In the genomic region with DNA sequence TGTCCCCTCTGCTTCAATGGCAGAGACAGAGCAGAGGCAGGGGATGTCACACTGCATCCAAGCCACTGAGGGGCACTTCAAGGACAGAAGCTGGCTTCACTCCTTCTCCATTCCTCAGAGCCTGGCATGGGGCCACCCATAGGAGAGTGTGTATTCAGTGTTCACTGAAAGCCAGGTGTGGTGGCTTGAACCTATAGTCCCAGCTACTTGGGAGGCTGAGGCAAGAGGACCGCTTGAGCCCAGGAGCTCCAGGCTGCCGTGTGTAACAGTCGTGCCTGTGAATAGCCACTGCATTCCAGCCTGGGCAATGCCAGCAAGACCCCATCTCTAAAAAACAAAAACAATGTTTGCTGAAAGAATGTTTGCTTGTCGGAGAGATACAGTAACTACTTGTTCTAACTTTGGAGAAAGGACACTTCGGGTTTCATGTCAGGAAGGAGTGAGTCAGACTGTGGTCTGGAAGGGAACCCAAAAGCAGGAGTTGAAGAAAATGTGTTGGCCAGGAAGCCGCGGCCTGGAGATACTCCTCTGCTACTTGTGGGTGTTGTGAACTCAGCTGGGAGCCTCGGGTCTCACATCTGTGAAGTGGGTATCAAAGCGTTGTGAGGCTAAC, we compare ENCODE assay signal across 8 cellular contexts. TPM values are rescaled to one million over a fixed set of nuclear protein-coding genes. Genes with fewer than 3 reads are reported as not detected.
DNase-seq lines count a peak whose midpoint lies in the region; ATAC-seq, FAIRE-seq and TF ChIP-seq lines count a peak whose summit lies in the region.

No MANE protein-coding gene starts in this region.

- ATAC-seq in K562 (no peak; the same call in 2 of the 3 replicates), GM18519 (IDR thresholded peaks at IDR 0.05; ENCODE audit: low FRiP score, unreplicated experiment) (no peak)
- ATAC-seq in stimulated activated effector memory CD8-positive, alpha-beta T cell treated with anti-CD3 and anti-CD28 coated beads, Interleukin-12 subunit alpha, Interleukin-12 subunit beta, amount 100 ng/mL, for 72 hours = peak; percentile 67

- FAIRE-seq in K562 (lab: Jason Lieb, UNC) = no peak

- no peak for TF ChIP-seq EP300 in K562 (IDR thresholded peaks at IDR 0.05; ENCODE audit: low read length)

- H3K4me2 ChIP-seq in K562 (ENCODE audit: insufficient read depth, low read length) = no peak overlapping the region

- CTCF ChIA-PET in K562 (lab: Yijun Ruan, JAX; ENCODE audit: low intra/inter-chr PET ratio) = no interaction called here

- BruUV-seq in K562 (replicated peaks; lab: Mats Ljungman, UMichigan) = no TSS peak

- peaks cover 81% of the 10 kb centered on the region for H3K4me1 Mint-ChIP-seq in stimulated activated effector memory CD8-positive, alpha-beta T cell treated with anti-CD3 and anti-CD28 coated beads, Interleukin-12 subunit alpha, Interleukin-12 subunit beta, amount 100 ng/mL, for 72 hours

- H3K36me3 ChIP-seq in K562 (ENCODE audit: control insufficient read depth, insufficient read depth, low read length) = no peaks in the 10 kb centered on the region
- peaks cover 82% of the 10 kb centered on the region for H3K36me3 ChIP-seq in mesodermal cell (ENCODE audit: control insufficient read depth, insufficient read depth, low read length)

- H3K27me3 ChIP-seq in K562 (ENCODE audit: control insufficient read depth in 2 of 2, insufficient read depth in 2 of 2, low read length in 2 of 2) = no peaks in the 10 kb centered on the region; a peak in 1 of 5 replicates

- H3K4me3 ChIP-seq in K562 (no peak overlapping the region), mesodermal cell (ENCODE audit: extremely low read depth, insufficient read depth, low read length, poor library complexity, severe bottlenecking) (no peak overlapping the region)

- intact Hi-C loops in K562 (cut with micrococcal nuclease) = no loop called here

- POLR2A ChIA-PET in K562 (lab: Yijun Ruan, JAX) = no interaction called here

- no peaks in the 10 kb centered on the region for H3K9me3 ChIP-seq in K562 (replicated peaks; ENCODE audit: control insufficient read depth, insufficient read depth, low read depth, low read length)
- no peaks in the 10 kb centered on the region for H3K9me3 ChIP-seq in mesodermal cell (ENCODE audit: control insufficient read depth, low read length)

- no peaks in the 10 kb centered on the region for H3K9me1 ChIP-seq in K562 (ENCODE audit: control insufficient read depth, insufficient read depth, low read length)

- H3K27ac Mint-ChIP-seq in stimulated activated effector memory CD8-positive, alpha-beta T cell treated with anti-CD3 and anti-CD28 coated beads, Interleukin-12 subunit alpha, Interleukin-12 subunit beta, amount 100 ng/mL, for 72 hours = peak overlapping the region; percentile 86

- H3K4me1 ChIP-seq in K562 (replicated peaks in 1 of 2; ENCODE audit: control insufficient read depth in 2 of 2, insufficient read depth in 2 of 2, low read length in 2 of 2) = peaks cover 6 to 11% of the 10 kb centered on the region in 2 experiments; a peak in 4 of 5 replicates
- peaks cover 51% of the 10 kb centered on the region for H3K4me1 ChIP-seq in mesodermal cell (ENCODE audit: control insufficient read depth, insufficient read depth, low read length, poor library complexity, severe bottlenecking)

- no peak overlapping the region for H2AFZ ChIP-seq in K562 (ENCODE audit: low read depth, low read length)

- H3K9ac ChIP-seq in K562 (ENCODE audit: insufficient read depth in 1 of 2, low read depth in 2 of 2, low read length in 2 of 2) = no peak overlapping the region

- in situ Hi-C loops in K562 (cut with MboI) = no loop called here

- no peak for TF ChIP-seq POLR2A in K562 (conservative IDR thresholded peaks at IDR 0.05)

- peaks cover 40% of the 10 kb centered on the region for H3K36me3 Mint-ChIP-seq in stimulated activated effector memory CD8-positive, alpha-beta T cell treated with anti-CD3 and anti-CD28 coated beads, Interleukin-12 subunit alpha, Interleukin-12 subunit beta, amount 100 ng/mL, for 72 hours

- peak overlapping the region; percentile 60 for H3K4me3 Mint-ChIP-seq in stimulated activated effector memory CD8-positive, alpha-beta T cell treated with anti-CD3 and anti-CD28 coated beads, Interleukin-12 subunit alpha, Interleukin-12 subunit beta, amount 100 ng/mL, for 72 hours

- WGBS in K562 (ENCODE audit: insufficient coverage, low coverage, missing lambda C conversion rate) = 32% methylated on average over 9 of the region's 9 CpGs
- 86 to 100% methylated on average over 8 to 9 of the region's 9 CpGs for WGBS in mesodermal cell (ENCODE audit: insufficient coverage in 2 of 2), 2 experiments

- H4K20me1 ChIP-seq in K562 (replicated peaks; ENCODE audit: control insufficient read depth, insufficient read depth, low read length) = no peaks in the 10 kb centered on the region

- no peak for TF ChIP-seq RAD21 in K562 (CRISPR knock-in tag; conservative IDR thresholded peaks at IDR 0.05 in 1 of 2, IDR thresholded peaks at IDR 0.05 in 1 of 2)

- DNase-seq in HK-2 (ENCODE audit: unreplicated experiment) (peak; percentile 47), T-helper 22 cell (ENCODE audit: low read depth) (peak; percentile 66), K562 (ENCODE audit: extremely low read depth in 1 of 4, low spot score in 3 of 4) (no peak), D341Med (ENCODE audit: low spot score) (no peak), NCI-H187 (lab: John Stamatoyannopoulos, UW) (no peak)
- peak in 1 of 2 donors; percentile 67 for DNase-seq in stimulated activated effector memory CD8-positive, alpha-beta T cell treated with anti-CD3 and anti-CD28 coated beads, Interleukin-12 subunit alpha, Interleukin-12 subunit beta, amount 100 ng/mL, for 72 hours (ENCODE audit: low spot score in 2 of 2)

- H3K27ac ChIP-seq in K562 (ENCODE audit: extremely low read depth, low read depth, low read length) (no peak overlapping the region), mesodermal cell (ENCODE audit: low read depth, low read length, severe bottlenecking) (peak overlapping the region; percentile 47)

- no peaks in the 10 kb centered on the region for H3K79me2 ChIP-seq in K562 (ENCODE audit: control insufficient read depth, insufficient read depth, low read length)

- H3K9me3 Mint-ChIP-seq in stimulated activated effector memory CD8-positive, alpha-beta T cell treated with anti-CD3 and anti-CD28 coated beads, Interleukin-12 subunit alpha, Interleukin-12 subunit beta, amount 100 ng/mL, for 72 hours = no peaks in the 10 kb centered on the region

- no peak for TF ChIP-seq CTCF in K562 (IDR thresholded peaks at IDR 0.05 in 2 of 3, conservative IDR thresholded peaks at IDR 0.05 in 1 of 3; ENCODE audit: insufficient read depth in 2 of 3, low read depth in 1 of 3, low read length in 3 of 3)

TF ChIP-seq in K562, 482 proteins besides CTCF, POLR2A, EP300 and RAD21:
- TF ChIP-seq ZZZ3 (IDR thresholded peaks at IDR 0.05) (no peak), TFAP4 (CRISPR knock-in tag; IDR thresholded peaks at IDR 0.05; ENCODE audit: borderline replicate concordance) (0 out of 2 replicates have a peak, but pooled peaks have one; percentile 35), FOSL1 (tag; conservative IDR thresholded peaks at IDR 0.05) (peak; percentile 80), SRSF9 (IDR thresholded peaks at IDR 0.05; ENCODE audit: borderline replicate concordance, low read depth, low read length) (no peak)
- TF ChIP-seq, protein P1, sequence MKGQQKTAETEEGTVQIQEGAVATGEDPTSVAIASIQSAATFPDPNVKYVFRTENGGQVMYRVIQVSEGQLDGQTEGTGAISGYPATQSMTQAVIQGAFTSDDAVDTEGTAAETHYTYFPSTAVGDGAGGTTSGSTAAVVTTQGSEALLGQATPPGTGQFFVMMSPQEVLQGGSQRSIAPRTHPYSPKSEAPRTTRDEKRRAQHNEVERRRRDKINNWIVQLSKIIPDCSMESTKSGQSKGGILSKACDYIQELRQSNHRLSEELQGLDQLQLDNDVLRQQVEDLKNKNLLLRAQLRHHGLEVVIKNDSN (CRISPR knock-in tag; IDR thresholded peaks at IDR 0.05) = no peak

RNA-seq across cellular contexts. Expression of gene ELK3, which starts 43.4 kb away (rescaled TPM):
- total RNA-seq in K562 (2011; cell fraction: chromatin; rRNA removed; ENCODE audit: low replicate concordance) = 2.0 and 2.1 TPM in 2 replicates
- 0.79 and 1.0 TPM in 2 replicates for total RNA-seq in K562 (2011; cell fraction: nucleolus; rRNA removed)
- total RNA-seq in K562 (2011; cell fraction: nucleoplasm; rRNA removed) = 1.1 and 1.7 TPM in 2 replicates
- total RNA-seq in K562 (2014; rRNA removed) = 2.0 and 3.3 TPM in 2 replicates
- total RNA-seq in K562 (2014; rRNA removed; fragmentation: Illumina TruSeq; extraction: Trizol) = 3.2 TPM in 2 replicates
- 2.9 and 3.8 TPM in 2 replicates for total RNA-seq in K562 (2015; rRNA removed; fragmentation: Illumina TruSeq; extraction: Trizol)
- 5.5 and 6.3 TPM in 2 replicates for total RNA-seq in K562 (2021)
- polyA plus RNA-seq in K562 (2011; rRNA removed) = 0.70 and 1.5 TPM in 2 replicates
- 0.80 and 2.0 TPM in 2 replicates for polyA plus RNA-seq in K562 (2011; cell fraction: cytosol; rRNA removed)
- polyA plus RNA-seq in K562 (2011; cell fraction: nucleus; rRNA removed) = 0.25 and 1.3 TPM in 2 replicates
- 4.1 and 5.0 TPM in 2 replicates for polyA plus RNA-seq in K562 (2012)
- polyA plus RNA-seq in K562 (2014; fragmentation: Illumina TruSeq; extraction: Trizol) = 4.7 and 5.1 TPM in 2 replicates
- polyA plus RNA-seq in K562 (2014; fragmentation: Nextera tagmentation; extraction: Ambion mirVana) = 1 to 10 TPM; 1.6 to 1.7 TPM
- 2.9 and 3.1 TPM in 2 replicates for polyA plus RNA-seq in K562 (2014; rRNA removed)
- 0.75 and 1.1 TPM in 2 replicates for polyA minus RNA-seq in K562 (2011; rRNA and poly(A)+ RNA removed)
- 1.5 and 2.0 TPM in 2 replicates for polyA minus RNA-seq in K562 (2011; cell fraction: cytosol; rRNA and poly(A)+ RNA removed)
- 0.67 and 0.81 TPM in 2 replicates for polyA minus RNA-seq in K562 (2011; cell fraction: nucleus; rRNA and poly(A)+ RNA removed)
- 117 TPM for polyA plus RNA-seq in mesodermal cell (2013, experiment 1 of 2)
- polyA plus RNA-seq in mesodermal cell (2013, experiment 2 of 2) = 106 TPM

Comparison
In these comparisons a context has a peak if more than half of its experiments do, and no peak if none do; other contexts are left out.
1. DNase-seq: peak in HK-2 (single experiment) and T-helper 22 cell (single experiment); none in K562 (0 of 4), D341Med (single experiment) and NCI-H187 (0 of 2).